ENCODE assay signal across 1 cellular context in the genomic region with DNA sequence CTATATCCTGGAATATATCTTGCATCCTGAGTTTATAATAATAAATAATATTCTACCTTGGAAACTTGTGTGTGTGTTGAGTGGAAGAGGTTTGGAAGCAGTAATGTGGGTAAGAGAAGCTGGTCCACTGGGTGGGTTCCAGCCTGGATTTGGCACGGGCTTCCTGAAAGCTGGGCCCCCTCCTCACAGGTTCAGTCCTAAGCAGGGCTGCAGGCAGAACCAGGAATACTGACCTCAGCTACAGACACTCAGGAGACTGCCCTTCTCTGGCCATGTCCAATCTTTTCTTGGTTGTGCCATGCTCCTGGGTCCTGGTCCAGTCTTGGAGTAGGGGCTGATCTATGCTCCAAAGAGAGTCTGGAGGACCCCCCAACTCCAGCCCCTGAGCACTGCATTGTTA.
TF ChIP-seq lines count a peak whose summit lies in the region.

No MANE protein-coding gene starts in this region.

TF ChIP-seq in K562, 482 proteins besides CTCF, POLR2A, EP300 and RAD21:
- TF ChIP-seq, protein P1, sequence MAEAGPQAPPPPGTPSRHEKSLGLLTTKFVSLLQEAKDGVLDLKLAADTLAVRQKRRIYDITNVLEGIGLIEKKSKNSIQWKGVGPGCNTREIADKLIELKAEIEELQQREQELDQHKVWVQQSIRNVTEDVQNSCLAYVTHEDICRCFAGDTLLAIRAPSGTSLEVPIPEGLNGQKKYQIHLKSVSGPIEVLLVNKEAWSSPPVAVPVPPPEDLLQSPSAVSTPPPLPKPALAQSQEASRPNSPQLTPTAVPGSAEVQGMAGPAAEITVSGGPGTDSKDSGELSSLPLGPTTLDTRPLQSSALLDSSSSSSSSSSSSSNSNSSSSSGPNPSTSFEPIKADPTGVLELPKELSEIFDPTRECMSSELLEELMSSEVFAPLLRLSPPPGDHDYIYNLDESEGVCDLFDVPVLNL (CRISPR knock-in tag; IDR thresholded peaks at IDR 0.05; ENCODE audit: low read depth): no peak
- TF ChIP-seq, protein P2, sequence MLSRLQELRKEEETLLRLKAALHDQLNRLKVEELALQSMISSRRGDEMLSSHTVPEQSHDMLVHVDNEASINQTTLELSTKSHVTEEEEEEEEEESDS (CRISPR knock-in tag; IDR thresholded peaks at IDR 0.05): no peak
- no peak for TF ChIP-seq CBFA2T3 (IDR thresholded peaks at IDR 0.05)
- TF ChIP-seq POLR2AphosphoS2 (IDR thresholded peaks at IDR 0.05; ENCODE audit: low read length): 0 out of 2 replicates have a peak, but pooled peaks have one; percentile 47
